8 cellular contexts compared by ENCODE assay signal in the genomic region with DNA sequence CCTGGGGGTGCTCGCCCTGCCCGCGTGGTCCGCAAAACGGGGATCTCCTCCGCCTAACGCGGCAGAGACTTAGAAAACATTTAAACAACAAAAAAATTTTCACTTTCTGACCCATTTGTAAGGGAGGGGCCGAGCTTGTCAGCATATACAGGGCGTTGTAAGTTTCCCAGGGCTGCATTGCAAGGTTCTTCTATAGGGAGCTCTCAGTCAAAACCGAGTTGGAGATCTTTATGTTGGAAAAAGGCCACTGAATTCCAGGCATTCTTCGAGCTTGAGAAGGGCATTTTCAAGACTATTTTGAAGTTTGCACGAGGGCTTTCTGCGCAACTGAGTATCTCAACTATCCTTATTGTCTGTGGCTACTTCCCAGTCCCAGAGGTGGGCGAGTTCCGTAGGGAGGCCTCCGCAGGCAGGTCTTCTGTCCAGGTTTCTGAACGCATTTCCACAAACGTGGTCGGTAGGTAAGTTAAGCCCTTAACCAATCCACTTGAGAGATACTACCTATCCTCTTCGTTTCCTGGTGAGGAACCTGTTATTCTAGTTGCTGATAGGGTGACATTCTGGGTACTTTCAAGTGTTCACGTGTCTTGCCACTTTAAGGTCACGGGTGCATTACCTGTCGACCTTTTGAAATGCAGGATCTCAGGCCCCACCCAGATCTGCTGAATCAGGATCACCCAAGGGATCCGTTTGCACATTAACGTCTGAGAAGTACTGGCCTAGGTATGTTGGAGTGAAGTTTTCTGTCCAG. TPM values are rescaled to one million over a fixed set of nuclear protein-coding genes. Genes with fewer than 3 reads are reported as not detected.
A peak's percentile ranks its signal among the peaks of the same experiment; 100 is the strongest.
DNase-seq lines count a peak whose midpoint lies in the region; ATAC-seq and TF ChIP-seq lines count a peak whose summit lies in the region.

No MANE protein-coding gene starts in this region.

- no peak for ATAC-seq in HG03457 (IDR thresholded peaks at IDR 0.05; ENCODE audit: unreplicated experiment)

- H4K20me1 ChIP-seq in MM.1S (ENCODE audit: insufficient read depth, low read length): no peaks in the 10 kb centered on the region

- no peaks in the 10 kb centered on the region for H3K9me2 ChIP-seq in MM.1S (replicated peaks; ENCODE audit: insufficient read depth, low read length)

- intact Hi-C loops in ascending aorta (cut with DNase I): loop anchor here (2.0 to 5.0 kb wide), 2 partner anchors 45 to 64 kb away; no protein-coding TSS in a partner anchor

- H3K36me3 ChIP-seq in MM.1S (replicated peaks; ENCODE audit: insufficient read depth, low read length) (no peaks in the 10 kb centered on the region), ascending aorta (no peaks in the 10 kb centered on the region)

- H2AFZ ChIP-seq in MM.1S (ENCODE audit: low read length): peak overlapping the region; percentile 83

- no peak for TF ChIP-seq CTCF in MM.1S (IDR thresholded peaks at IDR 0.05; ENCODE audit: low read length)
- TF ChIP-seq CTCF in ascending aorta (IDR thresholded peaks at IDR 0.05): no peak

- peak overlapping the region; percentile 90 for H3K4me2 ChIP-seq in MM.1S (ENCODE audit: low read depth, low read length)

- DNase-seq in NCI-H146 (lab: John Stamatoyannopoulos, UW): peak; percentile 10
- DNase-seq in NCI-H146 treated with DMSO at 0.1 percent for 48 hours (lab: John Stamatoyannopoulos, UW; ENCODE audit: unreplicated experiment): no peak
- DNase-seq in MM.1S: no peak
- peak in 1 of 2 donors; percentile 52 for DNase-seq in ascending aorta (ENCODE audit: low spot score in 2 of 2)
- no peak for DNase-seq in stimulated activated CD4-positive, alpha-beta T cell treated with anti-CD3 and anti-CD28 coated beads, Interleukin-1b, Interleukin-23, amount 100 ng/mL, for 48 hours

- H3K9ac ChIP-seq in MM.1S (ENCODE audit: low read length): peak overlapping the region; percentile 44; the same call in 1 of the 2 replicates

- H3K9me3 ChIP-seq in MM.1S (replicated peaks; ENCODE audit: insufficient read depth, low read length): no peaks in the 10 kb centered on the region
- H3K9me3 ChIP-seq in ascending aorta: no peaks in the 10 kb centered on the region
- peaks cover 2% of the 10 kb centered on the region for H3K9me3 ChIP-seq in iPS-18c (ENCODE audit: control insufficient read depth, insufficient read depth, low read length)

- H3K4me3 ChIP-seq in MM.1S (ENCODE audit: low read length) (peak overlapping the region; percentile 76), ascending aorta (peak overlapping the region; percentile 82 to 89), iPS-18c (ENCODE audit: insufficient read depth, low read depth, low read length) (peak overlapping the region; percentile 85), skin epidermis (peak overlapping the region; percentile 53 to 77 (median 65))

- no peaks in the 10 kb centered on the region for H3K79me2 ChIP-seq in MM.1S (ENCODE audit: low read length)

- peaks cover 8% of the 10 kb centered on the region; the same call in 1 of the 2 replicates for H3K4me1 ChIP-seq in MM.1S (ENCODE audit: low read length)
- peaks cover 0 to 5% of the 10 kb centered on the region in 2 donors for H3K4me1 ChIP-seq in ascending aorta

- H3K27me3 ChIP-seq in MM.1S (replicated peaks; ENCODE audit: insufficient read depth, low read length) (peaks cover 8% of the 10 kb centered on the region), ascending aorta (no peaks in the 10 kb centered on the region)

- peaks cover 11% of the 10 kb centered on the region for H3F3A ChIP-seq in MM.1S (ENCODE audit: insufficient read depth, low read length)

- H3K27ac ChIP-seq in MM.1S (ENCODE audit: low read length): peak overlapping the region; percentile 38; the same call in 1 of the 2 replicates
- peak overlapping the region; percentile 84 to 88 for H3K27ac ChIP-seq in ascending aorta
- H3K27ac ChIP-seq in skin epidermis: peak overlapping the region in 20 of 21 experiments; percentile 40 to 92 (median 83)

RNA-seq across cellular contexts. Expression of a gene that starts 51.5 kb away (rescaled TPM):
- total RNA-seq in ascending aorta: 154 TPM
